ENCODE assay signal across 16 cellular contexts in genomic region chr14:104725772-104726548, GRCh38. TPM values are rescaled to one million over a fixed set of nuclear protein-coding genes. Genes with fewer than 3 reads are reported as not detected.
DNase-seq lines count a peak whose midpoint lies in the region; ATAC-seq and TF ChIP-seq lines count a peak whose summit lies in the region.
"Had no signal": no experiment of that assay in that cellular context is flagged by ENCODE, and none has a peak within 500 bp of the region (broad histone marks: within the 10 kb centered on the region; RNA-seq: fewer than 3 reads in every experiment).

No MANE protein-coding gene starts in this region.

- POLR2A ChIA-PET in IMR-90 (lab: Charles Lee; ENCODE audit: unreplicated experiment) = no interaction called here

- no peak overlapping the region for H4K5ac ChIP-seq in IMR-90 (ENCODE audit: low read depth, low read length)

- in situ Hi-C loops in IMR-90 (cut with MboI; ENCODE audit: low sequenced_read_pairs) (no loop called here), gastrocnemius medialis (cut with MboI; ENCODE audit: low sequenced_read_pairs in 4 of 4) (no loop called here)

- peak overlapping the region; percentile 80 for H2AK9ac ChIP-seq in IMR-90 (replicated peaks; ENCODE audit: low read depth, low read length, poor library complexity)

- H4K91ac ChIP-seq in IMR-90 (ENCODE audit: insufficient read depth, low read depth, low read length) = no peak overlapping the region

- no peak overlapping the region for H2BK20ac ChIP-seq in IMR-90 (ENCODE audit: low read depth, low read length)

- no peak overlapping the region for H3K14ac ChIP-seq in IMR-90 (replicated peaks; ENCODE audit: low read depth, low read length)

- dilution Hi-C loops in IMR-90 (cut with HindIII; ENCODE audit: low sequenced_read_pairs, unreplicated experiment) = no loop called here

- H3K9me3 ChIP-seq in IMR-90 (ENCODE audit: control insufficient read depth, insufficient read depth, low read length) (no peaks in the 10 kb centered on the region), right atrium auricular region (no peaks in the 10 kb centered on the region), gastrocnemius medialis (no peaks in the 10 kb centered on the region)
- H3K9me3 ChIP-seq: colonic mucosa, testis had no signal

- H3K4me1 ChIP-seq in IMR-90 (ENCODE audit: control insufficient read depth, insufficient read depth, low read length) (peaks cover 23% of the 10 kb centered on the region), right atrium auricular region (peaks cover 3 to 75% of the 10 kb centered on the region in 2 donors), gastrocnemius medialis (peaks cover 66 to 79% of the 10 kb centered on the region in 2 donors)

- H3K4ac ChIP-seq in IMR-90 (ENCODE audit: low read depth, low read length) = no peak overlapping the region

- peaks cover 19% of the 10 kb centered on the region for H4K20me1 ChIP-seq in IMR-90 (ENCODE audit: insufficient read depth, low read length)

- H3K36me3 ChIP-seq in IMR-90 (ENCODE audit: control insufficient read depth, insufficient read depth, low read length) = peaks cover 4% of the 10 kb centered on the region; the same call in 1 of the 2 replicates
- no peaks in the 10 kb centered on the region for H3K36me3 ChIP-seq in right atrium auricular region
- H3K36me3 ChIP-seq in gastrocnemius medialis = no peaks in the 10 kb centered on the region
- H3K36me3 ChIP-seq: colonic mucosa had no signal

- 0 out of 2 replicates have a peak overlapping the region, but pooled peaks have one; percentile 9 for H2AK5ac ChIP-seq in IMR-90 (ENCODE audit: low read depth, low read length)

- TF ChIP-seq POLR2A in IMR-90 (IDR thresholded peaks at IDR 0.05; ENCODE audit: low read depth, low read length) (no peak), gastrocnemius medialis (IDR thresholded peaks at IDR 0.05) (peak; percentile 72 to 76)

- no peak overlapping the region for H3K9ac ChIP-seq in IMR-90 (ENCODE audit: low read depth, low read length)

- H3K9me1 ChIP-seq in IMR-90 (ENCODE audit: insufficient read depth, low read length) = no peaks in the 10 kb centered on the region

- H4K8ac ChIP-seq in IMR-90 (ENCODE audit: low read depth in 2 of 2, low read length in 2 of 2) = no peak overlapping the region

- H2BK5ac ChIP-seq in IMR-90 (ENCODE audit: low read depth, low read length, poor library complexity, severe bottlenecking) = no peak overlapping the region

- no peaks in the 10 kb centered on the region for H3K4me1 Mint-ChIP-seq in activated T-cell treated with anti-CD3 and anti-CD28 coated beads, Interleukin-2, amount 50 U/mL, for 4 hours (ENCODE audit: low read depth)

- CTCF ChIA-PET in IMR-90 (lab: Yijun Ruan, JAX) = no interaction called here

- TF ChIP-seq CTCF in IMR-90 (conservative IDR thresholded peaks at IDR 0.05; ENCODE audit: low read depth, low read length) (no peak), right atrium auricular region (IDR thresholded peaks at IDR 0.05) (no peak), gastrocnemius medialis (IDR thresholded peaks at IDR 0.05 in 4 of 5, conservative IDR thresholded peaks at IDR 0.05 in 1 of 5) (peak in 3 of 5 experiments; percentile 10 to 53 (median 14))

- no peak overlapping the region for H3K56ac ChIP-seq in IMR-90 (ENCODE audit: extremely low read depth, insufficient read depth, low read length)

- WGBS in IMR-90 (ENCODE audit: extremely low coverage in 2 of 2, insufficient read length in 1 of 2), 2 experiments = 91% methylated on average over 8 of the region's 25 CpGs; no CpG with 5 or more reads in 1 of the 2 experiments

- intact Hi-C loops in IMR-90 (cut with micrococcal nuclease) (no loop called here), gastrocnemius medialis (cut with DNase I; ENCODE audit: low total_unique reads) (loop anchor here (10.0 kb wide), 1 partner anchor 1171 kb away; no protein-coding TSS in a partner anchor)

- H3K79me1 ChIP-seq in IMR-90 (ENCODE audit: low read depth in 1 of 2, low read length in 2 of 2) = peaks cover 12 to 21% of the 10 kb centered on the region in 2 experiments; a peak in 2 of 4 replicates

- H3K27ac ChIP-seq in IMR-90 (ENCODE audit: insufficient read depth, low read length) (no peak overlapping the region), right atrium auricular region (peak overlapping the region; percentile 89 to 94), gastrocnemius medialis (peak overlapping the region; percentile 94 to 99 (median 96))
- H3K27ac ChIP-seq: colonic mucosa, PC-9, testis had no signal

- no peaks in the 10 kb centered on the region for H3K27me3 Mint-ChIP-seq in activated T-cell treated with anti-CD3 and anti-CD28 coated beads, Interleukin-2, amount 50 U/mL, for 4 hours (ENCODE audit: low read depth)

- H2BK15ac ChIP-seq in IMR-90 (ENCODE audit: low read depth, low read length) = no peak overlapping the region

- no peak for ATAC-seq in activated T-cell treated with anti-CD3 and anti-CD28 coated beads, Interleukin-2, amount 50 U/mL, for 4 hours
- ATAC-seq in IMR-90 (ENCODE audit: low read depth) = no peak
- ATAC-seq in gastrocnemius medialis = peak; percentile 13 to 21
- ATAC-seq in GM19023 (IDR thresholded peaks at IDR 0.05; ENCODE audit: unreplicated experiment) = no peak

- H3K27me3 ChIP-seq in IMR-90 (ENCODE audit: control insufficient read depth, insufficient read depth, low read length) = no peaks in the 10 kb centered on the region; the same call in 1 of the 2 replicates
- no peaks in the 10 kb centered on the region for H3K27me3 ChIP-seq in right atrium auricular region
- H3K27me3 ChIP-seq in gastrocnemius medialis = no peaks in the 10 kb centered on the region
- H3K27me3 ChIP-seq: colonic mucosa, testis had no signal

- BruUV-seq in IMR-90 (replicated peaks; lab: Mats Ljungman, UMichigan) = no TSS peak

- H2AFZ ChIP-seq in IMR-90 (replicated peaks; ENCODE audit: low read length, poor library complexity) = no peak overlapping the region
- H2AFZ ChIP-seq: PC-9 had no signal

- H3K23ac ChIP-seq in IMR-90 (ENCODE audit: low read depth, low read length) = no peak overlapping the region

- no peak overlapping the region for H2BK120ac ChIP-seq in IMR-90 (ENCODE audit: low read depth, low read length)

- H3K36me3 Mint-ChIP-seq in activated T-cell treated with anti-CD3 and anti-CD28 coated beads, Interleukin-2, amount 50 U/mL, for 4 hours (ENCODE audit: insufficient read depth) = no peaks in the 10 kb centered on the region

- no peak for TF ChIP-seq RAD21 in IMR-90 (IDR thresholded peaks at IDR 0.05; ENCODE audit: low read length)

- no peak overlapping the region for H3K4me2 ChIP-seq in IMR-90 (ENCODE audit: low read depth, low read length)

- H3K4me3 ChIP-seq in IMR-90 (ENCODE audit: insufficient read depth, low read depth, low read length) (no peak overlapping the region), right atrium auricular region (peak overlapping the region in 1 of 2 donors; percentile 75), gastrocnemius medialis (peak overlapping the region; percentile 67 to 89 (median 74))
- H3K4me3 ChIP-seq: colonic mucosa had no signal

- no peaks in the 10 kb centered on the region for H3K9me3 Mint-ChIP-seq in activated T-cell treated with anti-CD3 and anti-CD28 coated beads, Interleukin-2, amount 50 U/mL, for 4 hours

- peak overlapping the region; percentile 56 for H3K4me3 Mint-ChIP-seq in activated T-cell treated with anti-CD3 and anti-CD28 coated beads, Interleukin-2, amount 50 U/mL, for 4 hours

- DNase-seq in activated T-cell treated with anti-CD3 and anti-CD28 coated beads, Interleukin-2, amount 50 U/mL, for 4 hours = no peak
- DNase-seq in activated T-cell treated with anti-CD3 and anti-CD28 coated beads for 4 hours (no peak), IMR-90 (no peak), right atrium auricular region (ENCODE audit: low spot score) (no peak), gastrocnemius medialis (peak; percentile 59 to 83), glomerular visceral epithelial cell (ENCODE audit: extremely low spot score) (no peak), DMS53 treated with DMSO at 0.1 percent for 48 hours (lab: John Stamatoyannopoulos, UW; ENCODE audit: unreplicated experiment) (no peak)
- DNase-seq: activated CD8-positive, alpha-beta memory T cell treated with anti-CD3 and anti-CD28 coated beads, Interleukin-2, amount 50 U/mL, for 4 hours; colonic mucosa; COR-L47; GOT3; NCI-H2081 treated with DMSO at 0.1 percent for 48 hours; NCI-H748 treated with DMSO at 0.1 percent for 48 hours had no signal

- H3K18ac ChIP-seq in IMR-90 (ENCODE audit: low read depth, low read length) = no peak overlapping the region

TF ChIP-seq in IMR-90, 13 proteins besides CTCF, POLR2A, EP300 and RAD21 (continues in another document):
- no peak for TF ChIP-seq CHD1 (IDR thresholded peaks at IDR 0.05; ENCODE audit: low read depth, low read length)

RNA-seq across cellular contexts. Expression of gene ADSS1, which starts 1.9 kb away (rescaled TPM):
- 1 to 10 TPM in 1 of 3 donors, under 1 TPM in 2; 0.66 to 1.2 (median 0.69) TPM for total RNA-seq in activated T-cell treated with anti-CD3 and anti-CD28 coated beads, Interleukin-2, amount 50 U/mL, for 4 hours
- total RNA-seq in IMR-90 (2012; rRNA removed) (1.8 and 2.5 TPM in 2 replicates), right atrium auricular region (100 to 1,000 TPM; 113 to 158 TPM), gastrocnemius medialis (100 to 1,000 TPM; 165 to 577 (median 232) TPM)
- 3.9 and 5.2 TPM in 2 replicates for polyA plus RNA-seq in IMR-90 (2012; rRNA removed)
- polyA plus RNA-seq in IMR-90 (2012; cell fraction: cytosol; rRNA removed) = 5.9 and 6.5 TPM in 2 replicates
- 28.6 and 32.1 TPM in 2 replicates for polyA plus RNA-seq in IMR-90 (2012; cell fraction: nucleus; rRNA removed; ENCODE audit: low replicate concordance)

RNA-seq across cellular contexts. Expression of gene SIVA1, which starts 27.0 kb away (rescaled TPM):
- total RNA-seq in activated T-cell treated with anti-CD3 and anti-CD28 coated beads, Interleukin-2, amount 50 U/mL, for 4 hours = 100 to 1,000 TPM; 135 to 157 (median 149) TPM
- 132 and 166 TPM in 2 replicates for total RNA-seq in IMR-90 (2012; rRNA removed)
- polyA plus RNA-seq in IMR-90 (2012; rRNA removed) = 184 and 248 TPM in 2 replicates
- polyA plus RNA-seq in IMR-90 (2012; cell fraction: cytosol; rRNA removed) = 392 and 403 TPM in 2 replicates
- 69.2 and 188 TPM in 2 replicates for polyA plus RNA-seq in IMR-90 (2012; cell fraction: nucleus; rRNA removed; ENCODE audit: low replicate concordance)
- total RNA-seq in right atrium auricular region = 100 to 1,000 TPM; 137 to 238 TPM
- total RNA-seq in gastrocnemius medialis = 100 to 1,000 TPM; 228 to 357 (median 264) TPM

RNA-seq across cellular contexts. Expression of gene INF2, which starts 36.5 kb away (rescaled TPM):
- 10 to 100 TPM; 51.8 to 54.9 (median 54.5) TPM for total RNA-seq in activated T-cell treated with anti-CD3 and anti-CD28 coated beads, Interleukin-2, amount 50 U/mL, for 4 hours
- total RNA-seq in IMR-90 (2012; rRNA removed) (16.8 and 20.0 TPM in 2 replicates), right atrium auricular region (10 to 100 TPM; 21.9 to 43.5 TPM), gastrocnemius medialis (10 to 100 TPM; 11.6 to 34.6 (median 19.7) TPM)
- polyA plus RNA-seq in IMR-90 (2012; rRNA removed) = 62.1 and 76.2 TPM in 2 replicates
- 39.3 and 68.1 TPM in 2 replicates for polyA plus RNA-seq in IMR-90 (2012; cell fraction: cytosol; rRNA removed)
- 179 and 366 TPM in 2 replicates for polyA plus RNA-seq in IMR-90 (2012; cell fraction: nucleus; rRNA removed; ENCODE audit: low replicate concordance)

Comparison
In these comparisons a context has a peak if more than half of its experiments do, and no peak if none do; other contexts are left out.
1. ATAC-seq: peak in gastrocnemius medialis (2 of 2); none in activated T-cell treated with anti-CD3 and anti-CD28 coated beads, Interleukin-2, amount 50 U/mL, for 4 hours (0 of 2), IMR-90 (single experiment) and GM19023 (single experiment).
2. DNase-seq: peak in gastrocnemius medialis (2 of 2); none in activated T-cell treated with anti-CD3 and anti-CD28 coated beads, Interleukin-2, amount 50 U/mL, for 4 hours (single experiment), activated T-cell treated with anti-CD3 and anti-CD28 coated beads for 4 hours (single experiment), IMR-90 (single experiment), right atrium auricular region (single experiment), glomerular visceral epithelial cell (single experiment) and DMS53 treated with DMSO at 0.1 percent for 48 hours (single experiment).
3. CTCF ChIP-seq: peak in gastrocnemius medialis (3 of 5); none in IMR-90 (single experiment) and right atrium auricular region (0 of 2).
4. RNA of gene ADSS1, which starts 1.9 kb away (total RNA-seq): 165 to 577 TPM in gastrocnemius medialis and 113 to 158 TPM in right atrium auricular region; 1.8 to 2.5 TPM in IMR-90 and 0.66 to 1.2 TPM in activated T-cell treated with anti-CD3 and anti-CD28 coated beads, Interleukin-2, amount 50 U/mL, for 4 hours; every median in the first group is over 10 times any median in the second.